Comparison of ENCODE assay signal across 26 cellular contexts in the genomic region with DNA sequence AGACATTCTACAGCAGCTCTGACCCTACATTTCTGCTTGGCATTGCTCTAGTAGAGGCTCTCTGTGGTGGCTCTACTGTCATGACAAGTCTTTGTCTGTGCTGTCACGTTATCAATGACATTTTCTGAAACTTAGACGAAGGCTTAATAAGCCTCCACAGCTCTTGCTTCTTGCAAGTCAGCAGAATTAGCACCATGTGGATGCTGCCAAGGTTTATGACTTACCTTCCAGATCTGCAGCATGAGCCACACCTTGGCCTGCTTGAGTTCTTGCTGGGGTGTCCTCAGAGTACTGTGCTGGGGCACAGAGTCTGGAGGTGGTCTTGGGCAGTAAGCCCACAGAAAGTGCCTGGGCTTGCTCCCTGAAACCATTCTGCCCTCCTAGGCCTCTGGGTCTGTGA. TPM values are rescaled to one million over a fixed set of nuclear protein-coding genes. Genes with fewer than 3 reads are reported as not detected.
DNase-seq lines count a peak whose midpoint lies in the region; ATAC-seq and TF ChIP-seq lines count a peak whose summit lies in the region.
"Had no signal": no experiment of that assay in that cellular context is flagged by ENCODE, and none has a peak within 500 bp of the region (broad histone marks: within the 10 kb centered on the region; RNA-seq: fewer than 3 reads in every experiment).

No MANE protein-coding gene starts in this region.

- H3K9ac ChIP-seq in rectal smooth muscle tissue (ENCODE audit: low read length), result no peak overlapping the region
- H3K9ac ChIP-seq: SK-N-SH had no signal

- H3K27ac ChIP-seq in left ventricle myocardium inferior (replicated peaks) (peak overlapping the region; percentile 25), heart left ventricle (peak overlapping the region in 4 of 12 donors; percentile 39 to 63 (median 58)), rectal smooth muscle tissue (ENCODE audit: low read depth, low read length) (peak overlapping the region; percentile 83), left lung (no peak overlapping the region)
- H3K27ac ChIP-seq: C4-2B had no signal

- H3K4me1 ChIP-seq in left ventricle myocardium inferior (peaks cover 25% of the 10 kb centered on the region), heart left ventricle (peaks cover 0 to 39% (median 18%) of the 10 kb centered on the region in 12 donors), rectal smooth muscle tissue (ENCODE audit: control insufficient read depth, insufficient read depth, low read length) (peaks cover 36% of the 10 kb centered on the region), left lung (peaks cover 0 to 4% of the 10 kb centered on the region in 2 donors)

- 74 to 85% (median 80%) methylated on average over 2 of the region's 2 CpGs for WGBS in heart left ventricle, 4 donors

- H3K9me3 ChIP-seq in left ventricle myocardium inferior (replicated peaks), result no peaks in the 10 kb centered on the region
- no peaks in the 10 kb centered on the region for H3K9me3 ChIP-seq in heart left ventricle
- H3K9me3 ChIP-seq in left lung, result peaks cover 0 to 4% of the 10 kb centered on the region in 2 donors
- H3K9me3 ChIP-seq: SK-N-SH had no signal

- ATAC-seq in heart left ventricle (no peak), esophagus mucosa (peak; percentile 73), left lung (no peak), GM21717 (IDR thresholded peaks at IDR 0.05; ENCODE audit: unreplicated experiment) (no peak)
- ATAC-seq: Panc1 had no signal

- no peak for DNase-seq in left ventricle myocardium inferior
- no peak for DNase-seq in heart left ventricle
- DNase-seq in left lung, result no peak
- no peak for DNase-seq in effector CD8-positive, alpha-beta T cell (lab: John Stamatoyannopoulos, UW)
- DNase-seq in NCI-H1105 (lab: John Stamatoyannopoulos, UW), result no peak
- DNase-seq: 8988T; Calu3; CD8-positive, alpha-beta memory T cell; Kasumi-1; MG63; NCI-H1048; NCI-H1436; NCI-H187 treated with DMSO at 0.1 percent for 48 hours; NCI-H2107; NCI-H2227 treated with DMSO at 0.1 percent for 48 hours; NCI-H510A treated with DMSO at 0.1 percent for 48 hours; NCI-H748 treated with DMSO at 0.1 percent for 48 hours; SIG-M5; SK-N-SH had no signal

- H3K36me3 ChIP-seq in left ventricle myocardium inferior (no peaks in the 10 kb centered on the region), heart left ventricle (no peaks in the 10 kb centered on the region), rectal smooth muscle tissue (ENCODE audit: control insufficient read depth, insufficient read depth, low read length) (no peaks in the 10 kb centered on the region), left lung (no peaks in the 10 kb centered on the region)
- H3K36me3 ChIP-seq: MG63 had no signal

- H3K27me3 ChIP-seq in left ventricle myocardium inferior (ENCODE audit: low read depth) (no peaks in the 10 kb centered on the region), heart left ventricle (no peaks in the 10 kb centered on the region), rectal smooth muscle tissue (ENCODE audit: control insufficient read depth, insufficient read depth, low read length) (no peaks in the 10 kb centered on the region), left lung (no peaks in the 10 kb centered on the region)
- H3K27me3 ChIP-seq: MG63 had no signal

- intact Hi-C loops in left ventricle myocardium inferior (cut with micrococcal nuclease), result no loop called here
- intact Hi-C loops in heart left ventricle (cut with DNase I), result no loop called here
- intact Hi-C loops in left lung (cut with DNase I), result no loop called here

- TF ChIP-seq CTCF in left ventricle myocardium inferior (IDR thresholded peaks at IDR 0.05; ENCODE audit: borderline replicate concordance), result no peak
- no peak for TF ChIP-seq CTCF in heart left ventricle (IDR thresholded peaks at IDR 0.05)
- TF ChIP-seq CTCF in left lung (IDR thresholded peaks at IDR 0.05), result no peak

- no peak for TF ChIP-seq POLR2A in heart left ventricle (IDR thresholded peaks at IDR 0.05)

- H3K4me3 ChIP-seq in left ventricle myocardium inferior (no peak overlapping the region), heart left ventricle (no peak overlapping the region), rectal smooth muscle tissue (ENCODE audit: low read length) (no peak overlapping the region), left lung (no peak overlapping the region)
- H3K4me3 ChIP-seq: MG63 had no signal

RNA-seq across cellular contexts. Expression of a gene that starts 9.8 kb away (rescaled TPM):
- total RNA-seq in left ventricle myocardium inferior (not detected), heart left ventricle (under 1 TPM in 1 of 9 donors, not detected in 8; 0.13 TPM), esophagus mucosa (not detected), left lung (not detected)
- polyA plus RNA-seq in heart left ventricle, result not detected
- total RNA-seq: Calu3; CD8-positive, alpha-beta memory T cell; Daoy had no signal
- polyA plus RNA-seq: AG04450; CD8-positive, alpha-beta memory T cell; SK-N-SH had no signal

Comparison
In these comparisons a context has a peak if more than half of its experiments do, and no peak if none do; other contexts are left out.
1. H3K27ac ChIP-seq: peak in left ventricle myocardium inferior (single experiment) and rectal smooth muscle tissue (single experiment); none in left lung (0 of 2).